ENCODE assay signal across 1 cellular context in the genomic region with DNA sequence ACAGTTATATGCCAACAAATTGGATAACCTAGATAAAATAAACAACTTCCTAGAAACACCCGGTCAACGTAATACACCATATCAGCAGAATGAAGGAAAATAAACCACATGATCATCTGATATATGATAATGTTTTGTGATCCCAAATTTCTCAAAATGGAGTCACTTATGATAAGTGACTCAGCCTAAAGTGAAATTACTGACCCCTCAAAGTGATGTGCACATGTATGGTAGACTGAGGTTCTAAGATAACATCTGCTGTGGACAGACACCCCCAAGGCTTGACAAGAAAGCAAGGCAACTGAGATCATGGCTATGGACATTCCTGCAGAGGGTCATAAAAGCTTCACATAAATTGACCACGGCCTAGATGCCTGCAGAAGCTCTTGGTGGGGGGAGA.
TF ChIP-seq lines count a peak whose summit lies in the region.

No MANE protein-coding gene starts in this region.

TF ChIP-seq in HepG2, 621 proteins besides CTCF, POLR2A, EP300 and RAD21:
- TF ChIP-seq ZNF501 (CRISPR knock-in tag; IDR thresholded peaks at IDR 0.05) (no peak), MTA1 (CRISPR knock-in tag; IDR thresholded peaks at IDR 0.05; ENCODE audit: borderline replicate concordance) (no peak), ZMAT3 (CRISPR knock-in tag; conservative IDR thresholded peaks at IDR 0.05) (no peak), TBX3 (IDR thresholded peaks at IDR 0.05; ENCODE audit: borderline replicate concordance) (no peak), ZMYM4 (CRISPR knock-in tag; IDR thresholded peaks at IDR 0.05) (no peak), ZC3H4 (CRISPR knock-in tag; IDR thresholded peaks at IDR 0.05; ENCODE audit: borderline replicate concordance) (no peak), ZBTB33 (CRISPR knock-in tag; IDR thresholded peaks at IDR 0.05) (no peak), CREBL2 (CRISPR knock-in tag; IDR thresholded peaks at IDR 0.05; ENCODE audit: borderline replicate concordance) (no peak), ZBTB44 (CRISPR knock-in tag; IDR thresholded peaks at IDR 0.05) (no peak), ZNF772 (CRISPR knock-in tag; IDR thresholded peaks at IDR 0.05) (no peak)
- TF ChIP-seq, protein P1, sequence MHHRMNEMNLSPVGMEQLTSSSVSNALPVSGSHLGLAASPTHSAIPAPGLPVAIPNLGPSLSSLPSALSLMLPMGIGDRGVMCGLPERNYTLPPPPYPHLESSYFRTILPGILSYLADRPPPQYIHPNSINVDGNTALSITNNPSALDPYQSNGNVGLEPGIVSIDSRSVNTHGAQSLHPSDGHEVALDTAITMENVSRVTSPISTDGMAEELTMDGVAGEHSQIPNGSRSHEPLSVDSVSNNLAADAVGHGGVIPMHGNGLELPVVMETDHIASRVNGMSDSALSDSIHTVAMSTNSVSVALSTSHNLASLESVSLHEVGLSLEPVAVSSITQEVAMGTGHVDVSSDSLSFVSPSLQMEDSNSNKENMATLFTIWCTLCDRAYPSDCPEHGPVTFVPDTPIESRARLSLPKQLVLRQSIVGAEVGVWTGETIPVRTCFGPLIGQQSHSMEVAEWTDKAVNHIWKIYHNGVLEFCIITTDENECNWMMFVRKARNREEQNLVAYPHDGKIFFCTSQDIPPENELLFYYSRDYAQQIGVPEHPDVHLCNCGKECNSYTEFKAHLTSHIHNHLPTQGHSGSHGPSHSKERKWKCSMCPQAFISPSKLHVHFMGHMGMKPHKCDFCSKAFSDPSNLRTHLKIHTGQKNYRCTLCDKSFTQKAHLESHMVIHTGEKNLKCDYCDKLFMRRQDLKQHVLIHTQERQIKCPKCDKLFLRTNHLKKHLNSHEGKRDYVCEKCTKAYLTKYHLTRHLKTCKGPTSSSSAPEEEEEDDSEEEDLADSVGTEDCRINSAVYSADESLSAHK (CRISPR knock-in tag; IDR thresholded peaks at IDR 0.05; ENCODE audit: borderline replicate concordance): no peak
- TF ChIP-seq, protein P2, sequence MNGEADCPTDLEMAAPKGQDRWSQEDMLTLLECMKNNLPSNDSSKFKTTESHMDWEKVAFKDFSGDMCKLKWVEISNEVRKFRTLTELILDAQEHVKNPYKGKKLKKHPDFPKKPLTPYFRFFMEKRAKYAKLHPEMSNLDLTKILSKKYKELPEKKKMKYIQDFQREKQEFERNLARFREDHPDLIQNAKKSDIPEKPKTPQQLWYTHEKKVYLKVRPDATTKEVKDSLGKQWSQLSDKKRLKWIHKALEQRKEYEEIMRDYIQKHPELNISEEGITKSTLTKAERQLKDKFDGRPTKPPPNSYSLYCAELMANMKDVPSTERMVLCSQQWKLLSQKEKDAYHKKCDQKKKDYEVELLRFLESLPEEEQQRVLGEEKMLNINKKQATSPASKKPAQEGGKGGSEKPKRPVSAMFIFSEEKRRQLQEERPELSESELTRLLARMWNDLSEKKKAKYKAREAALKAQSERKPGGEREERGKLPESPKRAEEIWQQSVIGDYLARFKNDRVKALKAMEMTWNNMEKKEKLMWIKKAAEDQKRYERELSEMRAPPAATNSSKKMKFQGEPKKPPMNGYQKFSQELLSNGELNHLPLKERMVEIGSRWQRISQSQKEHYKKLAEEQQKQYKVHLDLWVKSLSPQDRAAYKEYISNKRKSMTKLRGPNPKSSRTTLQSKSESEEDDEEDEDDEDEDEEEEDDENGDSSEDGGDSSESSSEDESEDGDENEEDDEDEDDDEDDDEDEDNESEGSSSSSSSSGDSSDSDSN (CRISPR knock-in tag; IDR thresholded peaks at IDR 0.05): no peak
- TF ChIP-seq, protein P3, sequence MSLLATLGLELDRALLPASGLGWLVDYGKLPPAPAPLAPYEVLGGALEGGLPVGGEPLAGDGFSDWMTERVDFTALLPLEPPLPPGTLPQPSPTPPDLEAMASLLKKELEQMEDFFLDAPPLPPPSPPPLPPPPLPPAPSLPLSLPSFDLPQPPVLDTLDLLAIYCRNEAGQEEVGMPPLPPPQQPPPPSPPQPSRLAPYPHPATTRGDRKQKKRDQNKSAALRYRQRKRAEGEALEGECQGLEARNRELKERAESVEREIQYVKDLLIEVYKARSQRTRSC (CRISPR knock-in tag; IDR thresholded peaks at IDR 0.05; ENCODE audit: low read depth): no peak
